Comparison of ENCODE assay signal across 9 cellular contexts in the genomic region with DNA sequence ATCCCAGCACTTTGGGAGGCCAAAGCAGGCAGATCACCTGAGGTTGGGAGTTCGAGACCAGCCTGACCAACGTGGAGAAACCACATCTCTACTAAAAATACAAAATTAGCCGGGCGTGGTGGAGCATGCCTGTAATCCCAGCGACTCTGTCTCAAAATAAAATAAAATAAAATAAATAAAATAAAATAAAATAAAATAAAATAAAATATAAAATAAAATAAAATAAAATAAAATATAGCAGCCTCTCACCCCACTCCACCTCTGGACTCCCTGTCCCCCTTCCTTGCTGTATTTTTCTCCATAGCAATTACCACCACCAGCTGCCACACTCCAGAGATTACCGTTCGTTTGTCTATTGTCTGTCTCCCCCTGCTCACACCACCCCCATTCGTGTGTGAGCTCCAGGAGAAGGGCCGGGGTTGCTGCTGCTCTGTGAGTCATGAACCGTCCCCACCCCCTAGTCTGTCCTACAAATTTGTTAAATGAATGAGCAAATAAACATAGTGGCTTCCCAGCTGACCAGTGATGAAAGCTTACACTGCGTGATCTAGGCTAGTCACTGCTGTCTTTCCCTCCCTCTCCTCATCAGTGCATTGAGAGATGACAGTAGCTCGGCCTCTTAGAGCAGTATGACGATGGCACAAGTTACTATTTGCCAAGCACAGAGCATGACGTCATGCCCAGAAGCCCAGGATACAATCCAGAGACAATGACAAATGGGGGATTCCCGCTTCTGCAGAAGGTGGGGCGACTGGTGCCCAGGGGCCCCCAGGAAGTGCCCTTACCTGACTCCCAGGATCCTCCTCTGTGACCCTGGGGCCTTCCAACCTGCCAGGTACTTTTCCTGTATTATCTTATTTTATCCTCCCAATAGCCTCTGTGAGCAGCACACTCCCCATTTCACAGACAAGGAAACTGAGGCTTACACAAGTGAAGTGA. TPM values are rescaled to one million over a fixed set of nuclear protein-coding genes. Genes with fewer than 3 reads are reported as not detected.
DNase-seq lines count a peak whose midpoint lies in the region; ATAC-seq, FAIRE-seq and TF ChIP-seq lines count a peak whose summit lies in the region.
"Had no signal": no experiment of that assay in that cellular context is flagged by ENCODE, and none has a peak within 500 bp of the region (broad histone marks: within the 10 kb centered on the region; RNA-seq: fewer than 3 reads in every experiment).

No MANE protein-coding gene starts in this region.

- no peak overlapping the region for H3K4me3 ChIP-seq in foreskin fibroblast (ENCODE audit: low read depth in 1 of 2, low read length in 2 of 2)
- H3K4me3 ChIP-seq: HAP-1 had no signal

- in situ Hi-C loops in GM13976 (cut with MboI; ENCODE audit: low sequenced_read_pairs, unreplicated experiment) = no loop called here

- no peak for FAIRE-seq in urothelium cell line (lab: Jason Lieb, UNC)

- peak; percentile 91 for DNase-seq in AG20443 (ENCODE audit: low spot score)
- peak; percentile 99 for DNase-seq in HFFc6
- peak; percentile 83 for DNase-seq in SHP77 treated with DMSO at 0.1 percent for 48 hours (lab: John Stamatoyannopoulos, UW)
- DNase-seq in foreskin fibroblast = peak; percentile 96 to 97
- peak; percentile 87 for DNase-seq in urothelium cell line (ENCODE audit: low spot score)
- no peak for DNase-seq in globus pallidus (ENCODE audit: low spot score)
- DNase-seq in GM13976 (ENCODE audit: low spot score) = no peak

- ATAC-seq in GM19035 (IDR thresholded peaks at IDR 0.05; ENCODE audit: unreplicated experiment) = no peak

- peak overlapping the region; percentile 63 for H3K4me3 Mint-ChIP-seq in HFFc6

- no peaks in the 10 kb centered on the region for H3K36me3 Mint-ChIP-seq in HFFc6 (ENCODE audit: low read depth)

- peaks cover 22% of the 10 kb centered on the region for H3K4me1 Mint-ChIP-seq in HFFc6 (ENCODE audit: low read depth)

- H3K9me3 Mint-ChIP-seq in HFFc6 = no peaks in the 10 kb centered on the region

- H3K27me3 Mint-ChIP-seq in HFFc6 (ENCODE audit: insufficient read depth) = peaks cover 8% of the 10 kb centered on the region

- H3K27ac Mint-ChIP-seq in HFFc6 = peak overlapping the region; percentile 82

- TF ChIP-seq CTCF in HFFc6 (IDR thresholded peaks at IDR 0.05) (no peak), foreskin fibroblast (IDR thresholded peaks at IDR 0.05; ENCODE audit: low read depth, low read length) (no peak), GM13976 (IDR thresholded peaks at IDR 0.05; ENCODE audit: borderline replicate concordance, control extremely low read depth, extremely low read depth, insufficient read depth, missing control alignments) (no peak)

RNA-seq across cellular contexts. Expression of gene EPHA2, which starts 8.3 kb away (rescaled TPM):
- total RNA-seq in HFFc6 (2021; fragmentation: NEBNext Ultra II Directional; extraction: Animal tissue kit (Norgen Biotek cat#: 25700)) = 100 to 1,000 TPM in 1 of 6 experiments, 10 to 100 TPM in 5; 77.3 to 106 (median 81.2) TPM

RNA-seq across cellular contexts. Expression of gene ARHGEF19, which starts 48.3 kb away (rescaled TPM):
- total RNA-seq in HFFc6 (2021; fragmentation: NEBNext Ultra II Directional; extraction: Animal tissue kit (Norgen Biotek cat#: 25700)) = 1 to 10 TPM; 5.5 to 9.0 (median 7.2) TPM

Comparison
In these comparisons a context has a peak if more than half of its experiments do, and no peak if none do; other contexts are left out.
1. DNase-seq: peak in AG20443 (single experiment), HFFc6 (single experiment), SHP77 treated with DMSO at 0.1 percent for 48 hours (single experiment), foreskin fibroblast (2 of 2) and urothelium cell line (single experiment); none in globus pallidus (single experiment) and GM13976 (single experiment).